In genomic region chr9:129627556-129628492, GRCh38 we compare ENCODE assay signal across 8 cellular contexts. TPM values are rescaled to one million over a fixed set of nuclear protein-coding genes. Genes with fewer than 3 reads are reported as not detected.
A peak's percentile ranks its signal among the peaks of the same experiment; 100 is the strongest.
DNase-seq lines count a peak whose midpoint lies in the region; ATAC-seq, FAIRE-seq and TF ChIP-seq lines count a peak whose summit lies in the region.

No MANE protein-coding gene starts in this region.

- H3K4me2 ChIP-seq in IMR-90 (ENCODE audit: low read depth, low read length) (peak overlapping the region; percentile 97), astrocyte (ENCODE audit: low read length) (peak overlapping the region; percentile 97), mesendoderm (ENCODE audit: low read length) (peak overlapping the region; percentile 66)

- DNase-seq in AG04449 (ENCODE audit: low read depth, low spot score) (no peak), IMR-90 (no peak), astrocyte (ENCODE audit: low read depth) (peak; percentile 12), mesendoderm (no peak), AG08395 (ENCODE audit: low spot score) (no peak), RCC 7860 (ENCODE audit: low spot score) (no peak), GM20000 (ENCODE audit: low spot score) (no peak)

- H3K36me3 ChIP-seq in IMR-90 (ENCODE audit: control insufficient read depth, insufficient read depth, low read length) (peaks cover 14% of the 10 kb centered on the region), astrocyte (ENCODE audit: insufficient read depth, low read length) (peaks cover 2% of the 10 kb centered on the region), mesendoderm (ENCODE audit: control insufficient read depth, insufficient read depth, low read length) (no peaks in the 10 kb centered on the region)

- H3K27ac Mint-ChIP-seq in astrocyte (ENCODE audit: unreplicated experiment) = peak overlapping the region; percentile 92

- peak overlapping the region; percentile 94 for H2AK5ac ChIP-seq in IMR-90 (ENCODE audit: low read depth, low read length)
- no peak overlapping the region for H2AK5ac ChIP-seq in mesendoderm (ENCODE audit: low read length)

- in situ Hi-C loops in IMR-90 (cut with MboI; ENCODE audit: low sequenced_read_pairs) = no loop called here

- no peak for TF ChIP-seq CTCF in AG04449 (IDR thresholded peaks at IDR 0.05; ENCODE audit: insufficient read depth, low read length, missing control alignments)
- no peak for TF ChIP-seq CTCF in IMR-90 (conservative IDR thresholded peaks at IDR 0.05; ENCODE audit: low read depth, low read length)
- TF ChIP-seq CTCF in astrocyte (IDR thresholded peaks at IDR 0.05; ENCODE audit: insufficient read depth, low read depth, low read length) = no peak
- no peak for TF ChIP-seq CTCF in GM20000 (IDR thresholded peaks at IDR 0.05; ENCODE audit: extremely low read depth, missing control alignments)

- intact Hi-C loops in IMR-90 (cut with micrococcal nuclease) = no loop called here

- H4K91ac ChIP-seq in IMR-90 (ENCODE audit: insufficient read depth, low read depth, low read length) = peak overlapping the region; percentile 91

- H3K56ac ChIP-seq in IMR-90 (ENCODE audit: extremely low read depth, insufficient read depth, low read length) (peak overlapping the region; percentile 97), mesendoderm (ENCODE audit: low read length) (peak overlapping the region; percentile 17)

- no peaks in the 10 kb centered on the region for H3K9me3 Mint-ChIP-seq in astrocyte (ENCODE audit: unreplicated experiment)

- H4K20me1 ChIP-seq in IMR-90 (ENCODE audit: insufficient read depth, low read length) = peaks cover 62% of the 10 kb centered on the region
- H4K20me1 ChIP-seq in astrocyte (ENCODE audit: insufficient read depth, low read length) = peaks cover 65% of the 10 kb centered on the region

- H3K36me3 Mint-ChIP-seq in astrocyte (ENCODE audit: low read depth, unreplicated experiment) = peaks cover 9% of the 10 kb centered on the region

- ATAC-seq in IMR-90 (ENCODE audit: low read depth) = no peak
- ATAC-seq in GM21825 (IDR thresholded peaks at IDR 0.05; ENCODE audit: unreplicated experiment) = no peak

- peak overlapping the region; percentile 71 for H2BK15ac ChIP-seq in IMR-90 (ENCODE audit: low read depth, low read length)
- no peak overlapping the region for H2BK15ac ChIP-seq in mesendoderm (replicated peaks; ENCODE audit: low read depth)

- H3K4me3 ChIP-seq in AG04449 (ENCODE audit: low read depth, low read length) = peak overlapping the region; percentile 66
- H3K4me3 ChIP-seq in IMR-90 (ENCODE audit: insufficient read depth, low read depth, low read length) = peak overlapping the region; percentile 96; the same call in 1 of the 2 replicates
- H3K4me3 ChIP-seq in astrocyte (ENCODE audit: insufficient read depth, low read depth, low read length) = peak overlapping the region; percentile 79
- H3K4me3 ChIP-seq in mesendoderm (ENCODE audit: low read length) = no peak overlapping the region

- no peak for TF ChIP-seq RAD21 in IMR-90 (IDR thresholded peaks at IDR 0.05; ENCODE audit: low read length)

- peaks cover 6 to 58% of the 10 kb centered on the region in 2 experiments; a peak in 3 of 4 replicates for H3K79me1 ChIP-seq in IMR-90 (ENCODE audit: low read depth in 1 of 2, low read length in 2 of 2)
- H3K79me1 ChIP-seq in mesendoderm (ENCODE audit: low read length) = peaks cover 26% of the 10 kb centered on the region

- H3K4ac ChIP-seq in IMR-90 (ENCODE audit: low read depth, low read length) (peak overlapping the region; percentile 93), mesendoderm (ENCODE audit: low read depth, low read length) (no peak overlapping the region)

- peak overlapping the region; percentile 21 for H3K18ac ChIP-seq in IMR-90 (ENCODE audit: low read depth, low read length)
- H3K18ac ChIP-seq in mesendoderm (ENCODE audit: low read length) = no peak overlapping the region

- peak overlapping the region; percentile 88 for H2AK9ac ChIP-seq in IMR-90 (replicated peaks; ENCODE audit: low read depth, low read length, poor library complexity)

- peak overlapping the region; percentile 90 for H2BK120ac ChIP-seq in IMR-90 (ENCODE audit: low read depth, low read length)
- H2BK120ac ChIP-seq in mesendoderm (ENCODE audit: low read depth, low read length) = no peak overlapping the region

- no peaks in the 10 kb centered on the region for H3K27me3 Mint-ChIP-seq in astrocyte (ENCODE audit: low read depth, unreplicated experiment)

- peak overlapping the region; percentile 92 for H3K14ac ChIP-seq in IMR-90 (replicated peaks; ENCODE audit: low read depth, low read length)

- no peak for TF ChIP-seq POLR2A in IMR-90 (IDR thresholded peaks at IDR 0.05; ENCODE audit: low read depth, low read length)

- peak overlapping the region; percentile 90 for H3K4me3 Mint-ChIP-seq in astrocyte (ENCODE audit: unreplicated experiment)

- H3K23ac ChIP-seq in IMR-90 (ENCODE audit: low read depth, low read length) (peak overlapping the region; percentile 98), mesendoderm (ENCODE audit: low read length) (no peak overlapping the region)

- peak overlapping the region; percentile 86 for H2BK20ac ChIP-seq in IMR-90 (ENCODE audit: low read depth, low read length)

- peaks cover 51% of the 10 kb centered on the region for H3K4me1 Mint-ChIP-seq in astrocyte (ENCODE audit: low read depth, unreplicated experiment)

- H4K5ac ChIP-seq in IMR-90 (ENCODE audit: low read depth, low read length) = peak overlapping the region; percentile 19
- no peak overlapping the region for H4K5ac ChIP-seq in mesendoderm (ENCODE audit: low read length)

- H3K27ac ChIP-seq in IMR-90 (ENCODE audit: insufficient read depth, low read length) (peak overlapping the region; percentile 94), astrocyte (ENCODE audit: low read depth, low read length) (peak overlapping the region; percentile 97), mesendoderm (ENCODE audit: low read depth, low read length) (peak overlapping the region; percentile 6)

- H3K27me3 ChIP-seq in IMR-90 (ENCODE audit: control insufficient read depth, insufficient read depth, low read length) (no peaks in the 10 kb centered on the region), astrocyte (ENCODE audit: insufficient read depth, low read length) (no peaks in the 10 kb centered on the region), mesendoderm (ENCODE audit: insufficient read depth, low read length, poor library complexity) (no peaks in the 10 kb centered on the region)

- CTCF ChIA-PET in AG04449 (lab: Yijun Ruan, JAX) = interaction anchor here (0.8 to 15.5 kb wide), 6 partner anchors 12 to 610 kb away, joined by 3 to 735 read pairs (median 4); partner anchors contain the start of gene ASB6
- CTCF ChIA-PET in IMR-90 (lab: Yijun Ruan, JAX) = interaction anchor here (0.6 to 1.2 kb wide), 4 partner anchors 121 to 911 kb away, joined by 3 to 4 read pairs (median 3); no protein-coding TSS in a partner anchor

- H3K79me2 ChIP-seq in astrocyte (ENCODE audit: insufficient read depth, low read length) = peaks cover 69% of the 10 kb centered on the region
- peaks cover 68% of the 10 kb centered on the region for H3K79me2 ChIP-seq in mesendoderm (ENCODE audit: control insufficient read depth, insufficient read depth, low read length)

- H4K8ac ChIP-seq in IMR-90 (ENCODE audit: low read depth in 2 of 2, low read length in 2 of 2) = peak overlapping the region; percentile 87 to 90
- H4K8ac ChIP-seq in mesendoderm (ENCODE audit: low read depth, low read length) = no peak overlapping the region

- dilution Hi-C loops in IMR-90 (cut with HindIII; ENCODE audit: low sequenced_read_pairs, unreplicated experiment) = no loop called here

- no peak for FAIRE-seq in astrocyte (lab: Jason Lieb, UNC)
- FAIRE-seq in RCC 7860 (lab: Jason Lieb, UNC) = no peak

- H3K9me3 ChIP-seq in IMR-90 (ENCODE audit: control insufficient read depth, insufficient read depth, low read length) = no peaks in the 10 kb centered on the region
- H3K9me3 ChIP-seq in astrocyte (ENCODE audit: insufficient read depth, low read depth, low read length) = no peaks in the 10 kb centered on the region

- H3K9ac ChIP-seq in IMR-90 (ENCODE audit: low read depth, low read length) = peak overlapping the region; percentile 90
- peak overlapping the region; percentile 93 for H3K9ac ChIP-seq in astrocyte (ENCODE audit: low read length)
- H3K9ac ChIP-seq in mesendoderm (ENCODE audit: low read length) = peak overlapping the region; percentile 95

- POLR2A ChIA-PET in AG04449 (lab: Yijun Ruan, JAX) = interaction anchor here (0.8 to 2.3 kb wide), 7 partner anchors 12 to 488 kb away, joined by 3 to 15 read pairs (median 5); partner anchors contain the start of gene IER5L
- POLR2A ChIA-PET in IMR-90 (lab: Charles Lee; ENCODE audit: unreplicated experiment) = interaction anchor here (0.8 to 1.0 kb wide), 2 partner anchors 453 to 496 kb away, joined by 3 to 5 read pairs; no protein-coding TSS in a partner anchor

- peaks cover 40% of the 10 kb centered on the region for H3K9me1 ChIP-seq in IMR-90 (ENCODE audit: insufficient read depth, low read length)

- H3K4me1 ChIP-seq in IMR-90 (ENCODE audit: control insufficient read depth, insufficient read depth, low read length) = peaks cover 42% of the 10 kb centered on the region
- H3K4me1 ChIP-seq in astrocyte (ENCODE audit: insufficient read depth, low read length) = peaks cover 54% of the 10 kb centered on the region
- peaks cover 11% of the 10 kb centered on the region for H3K4me1 ChIP-seq in mesendoderm (ENCODE audit: control insufficient read depth, low read depth, low read length)

- no peak overlapping the region for H2AFZ ChIP-seq in IMR-90 (replicated peaks; ENCODE audit: low read length, poor library complexity)
- no peak overlapping the region for H2AFZ ChIP-seq in astrocyte (ENCODE audit: low read depth, low read length)

- no TSS peak for BruUV-seq in IMR-90 (replicated peaks; lab: Mats Ljungman, UMichigan)

- H2BK5ac ChIP-seq in IMR-90 (ENCODE audit: low read depth, low read length, poor library complexity, severe bottlenecking) (peak overlapping the region; percentile 87), mesendoderm (ENCODE audit: low read length) (no peak overlapping the region)

- 47% methylated on average over 7 of the region's 13 CpGs; no CpG with 5 or more reads in 1 of the 2 experiments for WGBS in IMR-90 (ENCODE audit: extremely low coverage in 2 of 2, insufficient read length in 1 of 2), 2 experiments
- no CpG with 5 or more reads among the region's 13 CpGs for WGBS in mesendoderm (ENCODE audit: extremely low coverage, insufficient coverage, low lambda C conversion rate)

RNA-seq across cellular contexts. Expression of gene NTMT1, which starts 1.9 kb away (rescaled TPM):
- total RNA-seq in IMR-90 (2012; rRNA removed) (67.8 and 68.1 TPM in 2 replicates), astrocyte (54.0 and 55.1 TPM in 2 replicates)
- polyA plus RNA-seq in IMR-90 (2012; rRNA removed) = 88.1 and 108 TPM in 2 replicates
- polyA plus RNA-seq in IMR-90 (2012; cell fraction: cytosol; rRNA removed) = 57.5 and 92.6 TPM in 2 replicates
- 56.2 and 66.4 TPM in 2 replicates for polyA plus RNA-seq in IMR-90 (2012; cell fraction: nucleus; rRNA removed; ENCODE audit: low replicate concordance)
- polyA plus RNA-seq in mesendoderm (2013, experiment 1 of 2) = 42.0 TPM
- polyA plus RNA-seq in mesendoderm (2013, experiment 2 of 2) = 43.1 TPM

RNA-seq across cellular contexts. Expression of gene C9orf50, which starts 6.9 kb away (rescaled TPM):
- total RNA-seq in IMR-90 (2012; rRNA removed) (not detected in 2 replicates), astrocyte (0.41 TPM in 1 of 2 replicates, not detected in the other)
- polyA plus RNA-seq in IMR-90 (2012; rRNA removed) = 0.09 and 0.20 TPM in 2 replicates
- 0.06 and 0.19 TPM in 2 replicates for polyA plus RNA-seq in IMR-90 (2012; cell fraction: cytosol; rRNA removed)
- 0.42 and 0.54 TPM in 2 replicates for polyA plus RNA-seq in IMR-90 (2012; cell fraction: nucleus; rRNA removed; ENCODE audit: low replicate concordance)
- not detected for polyA plus RNA-seq in mesendoderm (2013, experiment 1 of 2)
- not detected for polyA plus RNA-seq in mesendoderm (2013, experiment 2 of 2)

RNA-seq across cellular contexts. Expression of gene ASB6, which starts 14.1 kb away (rescaled TPM):
- 9.4 and 9.7 TPM in 2 replicates for total RNA-seq in IMR-90 (2012; rRNA removed)
- 28.9 and 31.4 TPM in 2 replicates for polyA plus RNA-seq in IMR-90 (2012; rRNA removed)
- polyA plus RNA-seq in IMR-90 (2012; cell fraction: cytosol; rRNA removed) = 22.2 and 27.8 TPM in 2 replicates
- polyA plus RNA-seq in IMR-90 (2012; cell fraction: nucleus; rRNA removed; ENCODE audit: low replicate concordance) = 42.0 and 79.1 TPM in 2 replicates
- 21.7 and 24.3 TPM in 2 replicates for total RNA-seq in astrocyte
- 11.8 TPM for polyA plus RNA-seq in mesendoderm (2013, experiment 1 of 2)
- polyA plus RNA-seq in mesendoderm (2013, experiment 2 of 2) = 11.2 TPM

RNA-seq across cellular contexts. Expression of gene PRRX2, which starts 37.6 kb away (rescaled TPM):
- total RNA-seq in IMR-90 (2012; rRNA removed) (12.7 and 13.1 TPM in 2 replicates), astrocyte (not detected in 2 replicates)
- polyA plus RNA-seq in IMR-90 (2012; rRNA removed) = 35.5 and 45.9 TPM in 2 replicates
- polyA plus RNA-seq in IMR-90 (2012; cell fraction: cytosol; rRNA removed) = 19.5 and 46.6 TPM in 2 replicates
- 10.2 and 29.0 TPM in 2 replicates for polyA plus RNA-seq in IMR-90 (2012; cell fraction: nucleus; rRNA removed; ENCODE audit: low replicate concordance)
- polyA plus RNA-seq in mesendoderm (2013, experiment 1 of 2) = 5.4 TPM
- polyA plus RNA-seq in mesendoderm (2013, experiment 2 of 2) = 5.1 TPM

Comparison
In these comparisons a context has a peak if more than half of its experiments do, and no peak if none do; other contexts are left out.
1. H3K27ac ChIP-seq: peak in every context shown above with its lines; median percentile 97 in astrocyte; 94 in IMR-90; 6 in mesendoderm.